Comparison of ENCODE assay signal across 1 cellular context in genomic region chr22:30694171-30694637, GRCh38.
A peak's percentile ranks its signal among the peaks of the same experiment; 100 is the strongest.
TF ChIP-seq lines count a peak whose summit lies in the region.

No MANE protein-coding gene starts in this region.

TF ChIP-seq in A549, 52 proteins besides CTCF, POLR2A, EP300 and RAD21 (continued from another document):
- TF ChIP-seq HMGXB4 (CRISPR knock-in tag; IDR thresholded peaks at IDR 0.05; ENCODE audit: borderline replicate concordance) (no peak), MAX (IDR thresholded peaks at IDR 0.05) (peak; percentile 32; the same call in 1 of the 2 replicates), PHF8 (IDR thresholded peaks at IDR 0.05; ENCODE audit: borderline replicate concordance, low read depth) (no peak), BHLHE40 (IDR thresholded peaks at IDR 0.05; ENCODE audit: low read depth, low read length) (no peak), MAZ (IDR thresholded peaks at IDR 0.05; ENCODE audit: borderline replicate concordance, low read depth, low read length) (no peak)
